Comparison of ENCODE assay signal across 8 cellular contexts in genomic region chr14:88301381-88301780, GRCh38. TPM values are rescaled to one million over a fixed set of nuclear protein-coding genes. Genes with fewer than 3 reads are reported as not detected.
"Had no signal": no experiment of that assay in that cellular context is flagged by ENCODE, and none has a peak within 500 bp of the region (broad histone marks: within the 10 kb centered on the region; RNA-seq: fewer than 3 reads in every experiment).

No MANE protein-coding gene starts in this region.

- H3K4me3 Mint-ChIP-seq: GM23338, H9 had no signal

- DNase-seq: H9, HCEC 1CT, IMR-90 had no signal

- FAIRE-seq: H1, H54, HTR-8/SVneo had no signal

- H3K4me3 ChIP-seq: GM23338 had no signal

- H3K4me1 Mint-ChIP-seq: GM23338, H9 had no signal

- H3K27ac Mint-ChIP-seq: GM23338, H9 had no signal

- H3K9me3 Mint-ChIP-seq: GM23338, H9 had no signal

RNA-seq across cellular contexts. Expression of gene KCNK10, which starts 21.7 kb away (rescaled TPM):
- total RNA-seq: HT-29, IMR-90 had no signal
- polyA plus RNA-seq: IMR-90 had no signal
